ENCODE assay signal across 8 cellular contexts in genomic region chr21:31343680-31344480, GRCh38. TPM values are rescaled to one million over a fixed set of nuclear protein-coding genes. Genes with fewer than 3 reads are reported as not detected.
DNase-seq lines count a peak whose midpoint lies in the region; ATAC-seq and TF ChIP-seq lines count a peak whose summit lies in the region.

Gene TIAM1 (minus strand): TSS chr21:31344261. CDS start chr21:31266972, 77,289 bp downstream.

- no peaks in the 10 kb centered on the region for H3K9me3 ChIP-seq in right cardiac atrium (ENCODE audit: control insufficient read depth, low read length)
- H3K9me3 ChIP-seq in psoas muscle: no peaks in the 10 kb centered on the region

- H3K27me3 ChIP-seq in right cardiac atrium (ENCODE audit: control insufficient read depth, insufficient read depth) (no peaks in the 10 kb centered on the region), psoas muscle (ENCODE audit: insufficient read depth in 3 of 3, low read length in 2 of 3) (peaks cover 0 to 22% (median 3%) of the 10 kb centered on the region in 3 donors)

- H3K4me3 ChIP-seq in right cardiac atrium (ENCODE audit: low read length): peak within 1 kb of the TSS; percentile 40
- H3K4me3 ChIP-seq in psoas muscle: peak within 1 kb of the TSS; percentile 50

- TF ChIP-seq CTCF in psoas muscle (IDR thresholded peaks at IDR 0.05): no peak

- DNase-seq in G401 (ENCODE audit: low spot score): peak; percentile 95
- DNase-seq in NCI-H82 (lab: John Stamatoyannopoulos, UW): peak; percentile 64
- peak in 46 of 56 donors; percentile 6 to 75 (median 42) for DNase-seq in amygdala (lab: John Stamatoyannopoulos, UW)
- peak; percentile 71 to 91 (median 81) for DNase-seq in right cardiac atrium
- DNase-seq in psoas muscle: peak; percentile 58 to 74
- no peak for DNase-seq in GF-D8 (lab: John Stamatoyannopoulos, UW)
- DNase-seq in NCI-H446 treated with DMSO at 0.1 percent for 48 hours (lab: John Stamatoyannopoulos, UW): no peak
- DNase-seq in cortex of kidney (lab: John Stamatoyannopoulos, UW): no peak

- ATAC-seq in right cardiac atrium (peak; percentile 95), psoas muscle (peak in 2 of 4 donors; percentile 51 to 75)

- H3K27ac ChIP-seq in right cardiac atrium (ENCODE audit: low read length) (peak within 1 kb of the TSS; percentile 20), psoas muscle (no peak within 1 kb of the TSS)

- in situ Hi-C loops in G401 (cut with HindIII; ENCODE audit: low sequenced_read_pairs): no loop called here

- WGBS in right cardiac atrium: under 1% methylated on average over 49 of the region's 49 CpGs
- WGBS in psoas muscle, 3 donors: 0 to 1% (median 1%) methylated on average over 47 to 49 of the region's 49 CpGs

- H3K36me3 ChIP-seq in psoas muscle (ENCODE audit: insufficient read depth in 1 of 2, low read depth in 1 of 2): no peaks in the 10 kb centered on the region

- intact Hi-C loops in right cardiac atrium (cut with DNase I) (loop anchor here in 2 of 4 donors (10.0 kb wide), 2 partner anchors 231 to 241 kb away; no protein-coding TSS in a partner anchor), psoas muscle (cut with DNase I) (no loop called here)

- no peaks in the 10 kb centered on the region for H3K4me1 ChIP-seq in right cardiac atrium (ENCODE audit: control insufficient read depth, insufficient read depth, low read length)
- H3K4me1 ChIP-seq in psoas muscle: no peaks in the 10 kb centered on the region

RNA-seq across cellular contexts. Expression of gene TIAM1, which starts in this region (rescaled TPM):
- total RNA-seq in G401 (2014; rRNA removed; shearing (Covaris generic)): 0.03 and 0.49 TPM in 2 replicates
- 10 to 100 TPM in 1 of 4 donors, 1 to 10 TPM in 3; 6.5 to 13.9 (median 9.0) TPM for total RNA-seq in right cardiac atrium
- 3.9 TPM for polyA plus RNA-seq in right cardiac atrium
- 1 to 10 TPM in 2 of 4 donors, under 1 TPM in 2; 0.75 to 1.7 (median 0.96) TPM for total RNA-seq in psoas muscle
- polyA plus RNA-seq in psoas muscle: under 1 TPM; 0.21 to 0.35 (median 0.31) TPM

Comparison
In these comparisons a context has a peak if more than half of its experiments do, and no peak if none do; other contexts are left out.
1. Peak in DNase-seq in G401; RNA of the gene not detected or under 1 TPM.
2. DNase-seq: peak in NCI-H82 (single experiment), amygdala (46 of 56), right cardiac atrium (3 of 3) and psoas muscle (2 of 2); none in GF-D8 (single experiment), NCI-H446 treated with DMSO at 0.1 percent for 48 hours (single experiment) and cortex of kidney (single experiment).